Comparison of ENCODE assay signal across 34 cellular contexts in the genomic region with DNA sequence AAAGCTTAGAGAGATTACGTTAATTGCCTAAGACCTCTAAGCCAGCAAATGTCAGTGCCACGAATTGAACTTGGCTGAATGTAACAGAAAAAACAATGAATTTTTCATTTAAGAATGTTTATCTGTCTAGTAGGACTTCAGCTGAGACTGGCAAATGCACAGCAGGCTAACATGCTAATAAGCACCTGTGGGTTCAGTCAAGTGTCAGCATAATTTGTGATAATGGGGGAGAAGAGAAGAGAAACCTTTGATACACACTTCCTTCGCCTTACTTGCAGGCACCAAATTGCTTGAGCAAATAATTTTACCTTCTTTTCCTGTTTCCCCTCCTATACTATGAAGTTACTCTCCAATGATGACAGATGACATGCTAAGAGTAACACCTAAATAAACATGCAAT.
"Had no signal": no experiment of that assay in that cellular context is flagged by ENCODE, and none has a peak within 500 bp of the region (broad histone marks: within the 10 kb centered on the region; RNA-seq: fewer than 3 reads in every experiment).

No MANE protein-coding gene starts in this region.

- H3K36me3 ChIP-seq: adrenal gland, brain microvascular endothelial cell, breast epithelium had no signal

- H3K27ac ChIP-seq: adrenal gland, body of pancreas, brain microvascular endothelial cell, breast epithelium, VCaP had no signal

- H3K9me3 ChIP-seq: adrenal gland, body of pancreas, breast epithelium had no signal

- H3K4me3 ChIP-seq: adrenal gland, body of pancreas, breast epithelium had no signal

- ATAC-seq: activated CD8-positive, alpha-beta T cell treated with anti-CD3 and anti-CD28 coated beads for 36 hours; activated naive CD4-positive, alpha-beta T cell treated with anti-CD3 and anti-CD28 coated beads, Interleukin-2, amount 50 U/mL, for 72 hours; activated T-cell treated with anti-CD3 and anti-CD28 coated beads, Interleukin-2, amount 50 U/mL, for 4 hours; activated T-cell treated with anti-CD3 and anti-CD28 coated beads, Interleukin-2, amount 50 U/mL, for 72 hours; activated T-helper 17 cell treated with anti-CD3 and anti-CD28 coated beads, Interleukin-2, amount 50 U/mL, for 72 hours; body of pancreas had no signal

- H3K27me3 ChIP-seq: adrenal gland, body of pancreas, brain microvascular endothelial cell, breast epithelium had no signal

- DNase-seq: activated B cell treated with CpG ODN at 0.5 μM for 24 hours; activated CD4-positive, alpha-beta memory T cell treated with anti-CD3 and anti-CD28 coated beads for 36 hours; activated CD4-positive, alpha-beta T cell treated with anti-CD3 and anti-CD28 coated beads for 4 hours; activated CD4-positive, alpha-beta T cell treated with anti-CD3 and anti-CD28 coated beads, Interleukin-2, amount 10 ng/mL, durations not matched to agents 24 days and 14 days; activated CD4-positive, alpha-beta T cell treated with anti-CD3 and anti-CD28 coated beads, Interleukin-2, amount 50 U/mL, for 1 hour; activated CD4-positive, alpha-beta T cell treated with anti-CD3 and anti-CD28 coated beads, Interleukin-2, amount 50 U/mL, for 4 hours; activated CD4-positive, CD25-positive, alpha-beta regulatory T cell treated with anti-CD3 and anti-CD28 coated beads, Interleukin-2, amount 50 U/mL, for 72 hours; activated CD8-positive, alpha-beta memory T cell treated with anti-CD3 and anti-CD28 coated beads, Interleukin-2, amount 50 U/mL, for 4 hours; activated CD8-positive, alpha-beta T cell treated with anti-CD3 and anti-CD28 coated beads for 36 hours; activated effector memory CD4-positive, alpha-beta T cell treated with anti-CD3 and anti-CD28 coated beads, Interleukin-2, amount 50 U/mL, for 16 hours; activated gamma-delta T cell treated with Interleukin-2 at 50 U/mL for 16 hours; activated naive CD4-positive, alpha-beta T cell; activated naive CD4-positive, alpha-beta T cell treated with anti-CD3 and anti-CD28 coated beads for 36 hours; activated naive CD4-positive, alpha-beta T cell treated with anti-CD3 and anti-CD28 coated beads, Interleukin-2, amount 50 U/mL, for 16 hours; activated naive CD8-positive, alpha-beta T cell treated with anti-CD3 and anti-CD28 coated beads for 36 hours; activated T-cell treated with anti-CD3 and anti-CD28 coated beads for 4 hours; activated T-cell treated with anti-CD3 and anti-CD28 coated beads, Interleukin-2, amount 50 U/mL, for 1 hour; activated T-cell treated with anti-CD3 and anti-CD28 coated beads, Interleukin-2, amount 50 U/mL, for 4 hours; activated T-cell treated with anti-CD3 and anti-CD28 coated beads, Interleukin-2, amount 50 U/mL, for 72 hours; adrenal gland; amniotic stem cell; aorta; body of pancreas; brain microvascular endothelial cell; central memory CD4-positive, alpha-beta T cell; T-helper 2 cell; T-helper 9 cell had no signal

- H3K4me1 ChIP-seq: adrenal gland, body of pancreas, breast epithelium had no signal

- FAIRE-seq: astrocyte, colon, TTC549 had no signal
